ENCODE assay signal across 15 cellular contexts in the genomic region with DNA sequence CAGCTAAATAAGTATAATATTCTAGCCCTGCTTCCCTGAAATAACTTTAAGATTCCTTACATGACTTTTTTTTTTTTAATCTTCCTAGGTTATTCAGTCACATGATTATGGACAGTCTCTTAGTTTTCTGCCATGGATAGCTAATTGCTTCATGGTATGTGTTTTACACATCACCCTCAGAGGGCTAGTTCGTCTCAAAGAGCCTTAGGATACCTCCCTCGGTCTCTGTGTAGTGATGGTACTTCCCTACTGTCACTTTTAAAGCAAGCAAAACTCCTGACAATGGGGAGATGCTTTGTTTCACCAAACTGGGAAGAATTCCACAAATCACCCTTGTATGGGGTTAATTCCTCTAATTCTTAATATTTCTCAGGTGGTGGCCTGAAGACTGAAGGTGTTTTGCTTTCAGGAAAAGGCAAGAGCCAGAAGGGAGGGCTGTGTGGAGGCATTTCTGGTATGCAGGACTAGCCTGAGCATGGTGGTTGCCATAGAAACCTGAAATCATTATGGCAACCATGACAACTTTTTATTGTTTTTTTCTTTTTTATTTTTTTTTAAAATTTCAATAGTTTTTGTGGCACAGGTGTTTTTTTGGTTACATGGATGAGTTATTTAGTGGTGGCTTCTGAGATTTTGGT.
A peak's percentile ranks its signal among the peaks of the same experiment; 100 is the strongest.
DNase-seq lines count a peak whose midpoint lies in the region; ATAC-seq and TF ChIP-seq lines count a peak whose summit lies in the region.
"Had no signal": no experiment of that assay in that cellular context is flagged by ENCODE, and none has a peak within 500 bp of the region (broad histone marks: within the 10 kb centered on the region; RNA-seq: fewer than 3 reads in every experiment).

No MANE protein-coding gene starts in this region.

- H3K23ac ChIP-seq in mesendoderm (ENCODE audit: low read length) = no peak overlapping the region

- TF ChIP-seq CTCF in endodermal cell (conservative IDR thresholded peaks at IDR 0.05) (no peak), GM10248 (IDR thresholded peaks at IDR 0.05; ENCODE audit: control extremely low read depth, extremely low read depth, low read depth, missing control alignments) (no peak)

- no peak overlapping the region for H3K18ac ChIP-seq in mesendoderm (ENCODE audit: low read length)

- no peak overlapping the region for H3K4me2 ChIP-seq in mesendoderm (ENCODE audit: low read length)

- H2BK5ac ChIP-seq in mesendoderm (ENCODE audit: low read length) = no peak overlapping the region

- H3K4me1 ChIP-seq in endodermal cell (ENCODE audit: control insufficient read depth, insufficient read depth, low read length) (peaks cover 7% of the 10 kb centered on the region), mesendoderm (ENCODE audit: control insufficient read depth, low read depth, low read length) (peaks cover 2% of the 10 kb centered on the region)
- H3K4me1 ChIP-seq: heart right ventricle, upper lobe of left lung had no signal

- no peak overlapping the region for H3K4me3 Mint-ChIP-seq in endodermal cell
- H3K4me3 Mint-ChIP-seq in effector memory CD8-positive, alpha-beta T cell = no peak overlapping the region
- H3K4me3 Mint-ChIP-seq: activated CD4-positive, alpha-beta T cell treated with anti-CD3 and anti-CD28 coated beads, Interleukin-2, amount 10 ng/mL, durations not matched to agents 7 days and 5 days; activated T-helper 1 cell treated with anti-CD3 and anti-CD28 coated beads, Interleukin-12 subunit alpha, Interleukin-12 subunit beta, Interleukin-2, Interleukin-4 antibody, amounts not matched to agents 30 ng/mL and 10 ng/mL and 1 ng/mL, durations not matched to agents 14 hours and 24 hours and 36 hours had no signal

- H4K8ac ChIP-seq in mesendoderm (ENCODE audit: low read depth, low read length) = no peak overlapping the region

- H2AK5ac ChIP-seq in mesendoderm (ENCODE audit: low read length) = no peak overlapping the region

- peak overlapping the region; percentile 57 for H3K27ac ChIP-seq in endodermal cell (ENCODE audit: low read depth, low read length)
- H3K27ac ChIP-seq in mesendoderm (ENCODE audit: low read depth, low read length) = no peak overlapping the region
- H3K27ac ChIP-seq: heart right ventricle, upper lobe of left lung had no signal

- H3K4me1 Mint-ChIP-seq in endodermal cell = peaks cover 33% of the 10 kb centered on the region
- no peaks in the 10 kb centered on the region for H3K4me1 Mint-ChIP-seq in effector memory CD8-positive, alpha-beta T cell (ENCODE audit: low read depth in 2 of 2)
- H3K4me1 Mint-ChIP-seq: activated CD4-positive, alpha-beta T cell treated with anti-CD3 and anti-CD28 coated beads, Interleukin-2, amount 10 ng/mL, durations not matched to agents 7 days and 5 days had no signal

- no peak overlapping the region for H4K5ac ChIP-seq in mesendoderm (ENCODE audit: low read length)

- H3K4me3 ChIP-seq in endodermal cell (ENCODE audit: low read length) = no peak overlapping the region
- H3K4me3 ChIP-seq in mesendoderm (ENCODE audit: low read length) = no peak overlapping the region
- H3K4me3 ChIP-seq: heart right ventricle, upper lobe of left lung had no signal

- peak; percentile 25 for DNase-seq in AG08396 (ENCODE audit: low spot score)
- peak; percentile 28 for DNase-seq in LHCN-M2 (ENCODE audit: low read depth)
- peak; percentile 71 for DNase-seq in endodermal cell
- DNase-seq in mesendoderm = peak; percentile 87
- DNase-seq in NCI-H345 (lab: John Stamatoyannopoulos, UW) = no peak
- no peak for DNase-seq in GM10248 (ENCODE audit: extremely low spot score)
- DNase-seq in effector memory CD8-positive, alpha-beta T cell = no peak
- no peak for DNase-seq in cerebellum (ENCODE audit: low spot score)
- DNase-seq: activated CD4-positive, alpha-beta T cell treated with anti-CD3 and anti-CD28 coated beads, Interleukin-2, amount 10 ng/mL, durations not matched to agents 7 days and 5 days; anterior cingulate cortex; heart right ventricle; posterior cingulate gyrus; stimulated activated CD8-positive, alpha-beta memory T cell treated with anti-CD3 and anti-CD28 coated beads, Interleukin-4, amount 100 ng/mL, for 48 hours; upper lobe of left lung had no signal

- H3K79me1 ChIP-seq in mesendoderm (ENCODE audit: low read length) = no peaks in the 10 kb centered on the region

- no peak overlapping the region for H2BK120ac ChIP-seq in mesendoderm (ENCODE audit: low read depth, low read length)

- H3K9ac ChIP-seq in endodermal cell (ENCODE audit: extremely low read depth, low read length, poor library complexity, severe bottlenecking) (no peak overlapping the region), mesendoderm (ENCODE audit: low read length) (no peak overlapping the region)

- H2BK15ac ChIP-seq in mesendoderm (replicated peaks; ENCODE audit: low read depth) = no peak overlapping the region

- H3K27me3 ChIP-seq in endodermal cell (ENCODE audit: control insufficient read depth, insufficient read depth, low read length, poor library complexity, severe bottlenecking) (no peaks in the 10 kb centered on the region), mesendoderm (ENCODE audit: insufficient read depth, low read length, poor library complexity) (no peaks in the 10 kb centered on the region)
- H3K27me3 ChIP-seq: heart right ventricle, upper lobe of left lung had no signal

- POLR2A ChIA-PET in GM10248 (lab: Yijun Ruan, JAX) = no interaction called here

- H3K36me3 ChIP-seq in endodermal cell (ENCODE audit: control insufficient read depth, insufficient read depth, low read length) (peaks cover 16% of the 10 kb centered on the region), mesendoderm (ENCODE audit: control insufficient read depth, insufficient read depth, low read length) (no peaks in the 10 kb centered on the region)
- H3K36me3 ChIP-seq: heart right ventricle, upper lobe of left lung had no signal

- no peak overlapping the region for H3K27ac Mint-ChIP-seq in endodermal cell
- no peak overlapping the region for H3K27ac Mint-ChIP-seq in effector memory CD8-positive, alpha-beta T cell
- H3K27ac Mint-ChIP-seq: activated CD4-positive, alpha-beta T cell treated with anti-CD3 and anti-CD28 coated beads, Interleukin-2, amount 10 ng/mL, durations not matched to agents 7 days and 5 days; activated T-helper 1 cell treated with anti-CD3 and anti-CD28 coated beads, Interleukin-12 subunit alpha, Interleukin-12 subunit beta, Interleukin-2, Interleukin-4 antibody, amounts not matched to agents 30 ng/mL and 10 ng/mL and 1 ng/mL, durations not matched to agents 14 hours and 24 hours and 36 hours had no signal

- no peak for ATAC-seq in effector memory CD8-positive, alpha-beta T cell (replicated peaks)
- ATAC-seq: heart right ventricle had no signal

- H3K4ac ChIP-seq in mesendoderm (ENCODE audit: low read depth, low read length) = no peak overlapping the region

- 65 to 70% methylated on average over 2 of the region's 2 CpGs for WGBS in endodermal cell (ENCODE audit: insufficient coverage in 1 of 2, insufficient read length in 1 of 2), 2 experiments
- WGBS in mesendoderm (ENCODE audit: extremely low coverage, insufficient coverage, low lambda C conversion rate) = no CpG with 5 or more reads among the region's 2 CpGs

- H3K79me2 ChIP-seq in mesendoderm (ENCODE audit: control insufficient read depth, insufficient read depth, low read length) = no peaks in the 10 kb centered on the region

- H3K56ac ChIP-seq in mesendoderm (ENCODE audit: low read length) = no peak overlapping the region

- no peaks in the 10 kb centered on the region for H3K27me3 Mint-ChIP-seq in endodermal cell (ENCODE audit: insufficient read depth)
- no peaks in the 10 kb centered on the region for H3K27me3 Mint-ChIP-seq in effector memory CD8-positive, alpha-beta T cell
- H3K27me3 Mint-ChIP-seq: activated CD4-positive, alpha-beta T cell treated with anti-CD3 and anti-CD28 coated beads, Interleukin-2, amount 10 ng/mL, durations not matched to agents 7 days and 5 days had no signal

- peaks cover 15% of the 10 kb centered on the region for H3K9me3 ChIP-seq in endodermal cell (ENCODE audit: control insufficient read depth, low read length)

- H3K36me3 Mint-ChIP-seq in endodermal cell (ENCODE audit: low read depth) = peaks cover 28% of the 10 kb centered on the region
- H3K36me3 Mint-ChIP-seq in effector memory CD8-positive, alpha-beta T cell (ENCODE audit: insufficient read depth) = no peaks in the 10 kb centered on the region

- peaks cover 39% of the 10 kb centered on the region for H3K9me3 Mint-ChIP-seq in endodermal cell
- no peaks in the 10 kb centered on the region for H3K9me3 Mint-ChIP-seq in effector memory CD8-positive, alpha-beta T cell
- H3K9me3 Mint-ChIP-seq: activated CD4-positive, alpha-beta T cell treated with anti-CD3 and anti-CD28 coated beads, Interleukin-2, amount 10 ng/mL, durations not matched to agents 7 days and 5 days; activated T-helper 1 cell treated with anti-CD3 and anti-CD28 coated beads, Interleukin-12 subunit alpha, Interleukin-12 subunit beta, Interleukin-2, Interleukin-4 antibody, amounts not matched to agents 30 ng/mL and 10 ng/mL and 1 ng/mL, durations not matched to agents 14 hours and 24 hours and 36 hours had no signal

- CTCF ChIA-PET in GM10248 (lab: Yijun Ruan, JAX) = interaction anchor here (1.4 kb wide), 1 partner anchor 17 kb away, joined by 3 read pairs; no protein-coding TSS in a partner anchor

Comparison
In these comparisons a context has a peak if more than half of its experiments do, and no peak if none do; other contexts are left out.
1. DNase-seq: peak in AG08396 (single experiment), LHCN-M2 (single experiment), endodermal cell (single experiment) and mesendoderm (single experiment); none in NCI-H345 (single experiment), GM10248 (single experiment), effector memory CD8-positive, alpha-beta T cell (0 of 3) and cerebellum (single experiment).